ENCODE assay signal across 9 cellular contexts in the genomic region with DNA sequence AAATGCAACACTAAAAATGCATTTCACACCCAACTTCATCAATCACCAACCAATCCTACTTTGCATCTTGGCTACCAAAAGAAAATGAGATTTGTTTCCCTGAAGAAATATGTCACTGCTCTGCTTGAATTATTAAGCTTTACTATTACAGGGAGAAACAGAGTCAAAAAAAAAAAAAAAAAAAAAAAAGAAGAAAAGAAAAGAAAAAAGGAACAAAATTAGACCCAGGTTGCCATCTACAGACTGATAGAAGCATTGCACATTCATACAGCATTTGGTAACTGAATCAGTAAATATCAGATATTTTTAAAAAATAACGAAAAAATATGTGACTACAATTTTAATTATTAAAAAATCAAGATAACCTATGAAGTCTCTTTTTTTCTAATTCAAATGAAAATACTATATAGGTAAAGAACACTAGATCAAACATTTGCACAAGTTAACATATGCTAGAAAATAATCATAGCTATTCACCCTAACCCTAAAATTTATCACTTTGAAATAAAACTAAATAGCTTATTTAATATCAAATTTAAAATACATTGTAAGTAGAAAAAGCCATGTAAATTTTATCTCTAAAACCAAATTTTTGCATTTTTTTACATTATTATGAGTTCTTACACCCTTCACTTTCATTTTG.
A peak's percentile ranks its signal among the peaks of the same experiment; 100 is the strongest.
DNase-seq lines count a peak whose midpoint lies in the region; FAIRE-seq and TF ChIP-seq lines count a peak whose summit lies in the region.
"Had no signal": no experiment of that assay in that cellular context is flagged by ENCODE, and none has a peak within 500 bp of the region (broad histone marks: within the 10 kb centered on the region; RNA-seq: fewer than 3 reads in every experiment).

No MANE protein-coding gene starts in this region.

- peak; percentile 58 for TF ChIP-seq CTCF in MM.1S (IDR thresholded peaks at IDR 0.05; ENCODE audit: low read length)

- FAIRE-seq in GM12892 (lab: Jason Lieb, UNC): no peak

- H3K4me3 ChIP-seq in MM.1S (ENCODE audit: low read length): no peak overlapping the region

- no peaks in the 10 kb centered on the region for H3K36me3 Mint-ChIP-seq in immature natural killer cell

- no peaks in the 10 kb centered on the region for H3K9me3 ChIP-seq in MM.1S (replicated peaks; ENCODE audit: insufficient read depth, low read length)

- H3F3A ChIP-seq in MM.1S (ENCODE audit: insufficient read depth, low read length): no peaks in the 10 kb centered on the region

- H3K27ac Mint-ChIP-seq in immature natural killer cell: no peak overlapping the region

- H3K27me3 Mint-ChIP-seq in immature natural killer cell (ENCODE audit: low read depth in 3 of 3): peaks cover 2 to 9% (median 2%) of the 10 kb centered on the region in 3 donors

- H3K9ac ChIP-seq in MM.1S (ENCODE audit: low read length): no peak overlapping the region
- H3K9ac ChIP-seq: KMS-11 had no signal

- no peaks in the 10 kb centered on the region for H3K4me1 Mint-ChIP-seq in immature natural killer cell

- DNase-seq in EH (ENCODE audit: low read depth): peak; percentile 9
- DNase-seq in MM.1S: peak; percentile 41
- peak; percentile 31 for DNase-seq in amniotic epithelial cell (ENCODE audit: low read depth)
- peak; percentile 29 for DNase-seq in myocyte (ENCODE audit: low read depth)
- DNase-seq in immature natural killer cell: no peak
- DNase-seq in activated CD4-positive, alpha-beta T cell treated with anti-CD3 and anti-CD28 coated beads for 48 hours: no peak
- DNase-seq in activated CD8-positive, alpha-beta memory T cell treated with anti-CD3 and anti-CD28 coated beads, Interleukin-2, amount 50 U/mL, for 4 hours: no peak
- no peak for DNase-seq in GM12892 (ENCODE audit: insufficient read length)

- no peak overlapping the region for H3K27ac ChIP-seq in MM.1S (ENCODE audit: low read length)
- H3K27ac ChIP-seq: KMS-11 had no signal

- H4K20me1 ChIP-seq in MM.1S (ENCODE audit: insufficient read depth, low read length): no peaks in the 10 kb centered on the region

- no peak overlapping the region for H3K4me3 Mint-ChIP-seq in immature natural killer cell

- no peaks in the 10 kb centered on the region for H3K79me2 ChIP-seq in MM.1S (ENCODE audit: low read length)

- H3K9me3 Mint-ChIP-seq in immature natural killer cell: no peaks in the 10 kb centered on the region

- H3K36me3 ChIP-seq in MM.1S (replicated peaks; ENCODE audit: insufficient read depth, low read length): no peaks in the 10 kb centered on the region

- no peak overlapping the region for H2AFZ ChIP-seq in MM.1S (ENCODE audit: low read length)

- TF ChIP-seq POLR2A in GM12892 (IDR thresholded peaks at IDR 0.05; ENCODE audit: low read depth, low read length): no peak

- H3K27me3 ChIP-seq in MM.1S (replicated peaks; ENCODE audit: insufficient read depth, low read length): no peaks in the 10 kb centered on the region

- H3K9me2 ChIP-seq in MM.1S (replicated peaks; ENCODE audit: insufficient read depth, low read length): no peaks in the 10 kb centered on the region

- no peak overlapping the region for H3K4me2 ChIP-seq in MM.1S (ENCODE audit: low read depth, low read length)
- H3K4me2 ChIP-seq: KMS-11 had no signal

- peaks cover 10% of the 10 kb centered on the region; the same call in 1 of the 2 replicates for H3K4me1 ChIP-seq in MM.1S (ENCODE audit: low read length)

Comparison
In these comparisons a context has a peak if more than half of its experiments do, and no peak if none do; other contexts are left out.
1. DNase-seq: peak in EH (single experiment), MM.1S (single experiment), amniotic epithelial cell (single experiment) and myocyte (single experiment); none in immature natural killer cell (0 of 3), activated CD4-positive, alpha-beta T cell treated with anti-CD3 and anti-CD28 coated beads for 48 hours (single experiment), activated CD8-positive, alpha-beta memory T cell treated with anti-CD3 and anti-CD28 coated beads, Interleukin-2, amount 50 U/mL, for 4 hours (single experiment) and GM12892 (single experiment).